ENCODE assay signal across 1 cellular context in the genomic region with DNA sequence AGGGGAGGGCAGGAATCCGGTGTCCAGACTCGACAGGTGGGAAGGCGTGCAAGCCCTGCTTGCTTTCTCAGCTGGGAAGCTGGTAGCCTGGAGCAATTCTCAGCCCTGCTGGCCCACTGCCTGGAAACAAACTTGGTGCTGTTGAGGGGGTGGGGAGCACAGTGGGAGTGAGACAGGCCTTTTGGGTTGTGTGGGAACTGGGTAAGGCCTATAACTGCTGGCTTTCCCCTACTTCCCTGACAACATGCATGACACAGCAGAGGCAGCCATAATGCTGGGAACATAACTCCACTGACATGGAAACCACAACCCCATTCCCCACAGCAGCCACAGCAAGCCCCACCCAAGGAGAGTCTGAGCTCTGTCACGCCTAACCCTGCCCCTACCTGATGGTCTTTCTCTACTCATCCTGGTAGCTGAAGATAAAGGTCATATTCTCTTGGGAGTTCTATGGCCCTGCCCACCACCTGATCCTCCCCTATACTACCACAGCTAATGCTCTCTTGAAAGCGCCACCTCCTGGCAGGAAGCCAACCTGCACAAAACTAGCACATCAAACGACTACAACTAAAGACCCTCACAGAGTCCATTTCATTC.
TF ChIP-seq lines count a peak whose summit lies in the region.

No MANE protein-coding gene starts in this region.

TF ChIP-seq in HCT116, 20 proteins besides CTCF, POLR2A, EP300 and RAD21 (continued from another document):
- TF ChIP-seq, protein P1, sequence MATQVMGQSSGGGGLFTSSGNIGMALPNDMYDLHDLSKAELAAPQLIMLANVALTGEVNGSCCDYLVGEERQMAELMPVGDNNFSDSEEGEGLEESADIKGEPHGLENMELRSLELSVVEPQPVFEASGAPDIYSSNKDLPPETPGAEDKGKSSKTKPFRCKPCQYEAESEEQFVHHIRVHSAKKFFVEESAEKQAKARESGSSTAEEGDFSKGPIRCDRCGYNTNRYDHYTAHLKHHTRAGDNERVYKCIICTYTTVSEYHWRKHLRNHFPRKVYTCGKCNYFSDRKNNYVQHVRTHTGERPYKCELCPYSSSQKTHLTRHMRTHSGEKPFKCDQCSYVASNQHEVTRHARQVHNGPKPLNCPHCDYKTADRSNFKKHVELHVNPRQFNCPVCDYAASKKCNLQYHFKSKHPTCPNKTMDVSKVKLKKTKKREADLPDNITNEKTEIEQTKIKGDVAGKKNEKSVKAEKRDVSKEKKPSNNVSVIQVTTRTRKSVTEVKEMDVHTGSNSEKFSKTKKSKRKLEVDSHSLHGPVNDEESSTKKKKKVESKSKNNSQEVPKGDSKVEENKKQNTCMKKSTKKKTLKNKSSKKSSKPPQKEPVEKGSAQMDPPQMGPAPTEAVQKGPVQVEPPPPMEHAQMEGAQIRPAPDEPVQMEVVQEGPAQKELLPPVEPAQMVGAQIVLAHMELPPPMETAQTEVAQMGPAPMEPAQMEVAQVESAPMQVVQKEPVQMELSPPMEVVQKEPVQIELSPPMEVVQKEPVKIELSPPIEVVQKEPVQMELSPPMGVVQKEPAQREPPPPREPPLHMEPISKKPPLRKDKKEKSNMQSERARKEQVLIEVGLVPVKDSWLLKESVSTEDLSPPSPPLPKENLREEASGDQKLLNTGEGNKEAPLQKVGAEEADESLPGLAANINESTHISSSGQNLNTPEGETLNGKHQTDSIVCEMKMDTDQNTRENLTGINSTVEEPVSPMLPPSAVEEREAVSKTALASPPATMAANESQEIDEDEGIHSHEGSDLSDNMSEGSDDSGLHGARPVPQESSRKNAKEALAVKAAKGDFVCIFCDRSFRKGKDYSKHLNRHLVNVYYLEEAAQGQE (IDR thresholded peaks at IDR 0.05; ENCODE audit: low read depth) = no peak
- TF ChIP-seq CBX3 (IDR thresholded peaks at IDR 0.05; ENCODE audit: low read depth) = no peak
- TF ChIP-seq FOSL1 (IDR thresholded peaks at IDR 0.05; ENCODE audit: low read depth) = no peak
- no peak for TF ChIP-seq POLR2AphosphoS5 (IDR thresholded peaks at IDR 0.05; ENCODE audit: low read depth, low read length)
- TF ChIP-seq SIN3A (IDR thresholded peaks at IDR 0.05; ENCODE audit: low read depth) = no peak
- TF ChIP-seq JUND (IDR thresholded peaks at IDR 0.05) = no peak
- TF ChIP-seq, protein P2, sequence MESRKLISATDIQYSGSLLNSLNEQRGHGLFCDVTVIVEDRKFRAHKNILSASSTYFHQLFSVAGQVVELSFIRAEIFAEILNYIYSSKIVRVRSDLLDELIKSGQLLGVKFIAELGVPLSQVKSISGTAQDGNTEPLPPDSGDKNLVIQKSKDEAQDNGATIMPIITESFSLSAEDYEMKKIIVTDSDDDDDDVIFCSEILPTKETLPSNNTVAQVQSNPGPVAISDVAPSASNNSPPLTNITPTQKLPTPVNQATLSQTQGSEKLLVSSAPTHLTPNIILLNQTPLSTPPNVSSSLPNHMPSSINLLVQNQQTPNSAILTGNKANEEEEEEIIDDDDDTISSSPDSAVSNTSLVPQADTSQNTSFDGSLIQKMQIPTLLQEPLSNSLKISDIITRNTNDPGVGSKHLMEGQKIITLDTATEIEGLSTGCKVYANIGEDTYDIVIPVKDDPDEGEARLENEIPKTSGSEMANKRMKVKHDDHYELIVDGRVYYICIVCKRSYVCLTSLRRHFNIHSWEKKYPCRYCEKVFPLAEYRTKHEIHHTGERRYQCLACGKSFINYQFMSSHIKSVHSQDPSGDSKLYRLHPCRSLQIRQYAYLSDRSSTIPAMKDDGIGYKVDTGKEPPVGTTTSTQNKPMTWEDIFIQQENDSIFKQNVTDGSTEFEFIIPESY (IDR thresholded peaks at IDR 0.05; ENCODE audit: extremely low read depth, insufficient replicate concordance, low read length) = no peak
- TF ChIP-seq ELF1 (IDR thresholded peaks at IDR 0.05; ENCODE audit: borderline replicate concordance, low read depth) = no peak
- no peak for TF ChIP-seq EZH2phosphoT487 (IDR thresholded peaks at IDR 0.05; ENCODE audit: borderline replicate concordance)
- TF ChIP-seq, protein P3, sequence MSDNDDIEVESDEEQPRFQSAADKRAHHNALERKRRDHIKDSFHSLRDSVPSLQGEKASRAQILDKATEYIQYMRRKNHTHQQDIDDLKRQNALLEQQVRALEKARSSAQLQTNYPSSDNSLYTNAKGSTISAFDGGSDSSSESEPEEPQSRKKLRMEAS (IDR thresholded peaks at IDR 0.05) = no peak
- TF ChIP-seq TCF7L2 (IDR thresholded peaks at IDR 0.05; ENCODE audit: borderline replicate concordance, extremely low read depth, insufficient read depth, insufficient read length) = no peak
- no peak for TF ChIP-seq ZNF274 (IDR thresholded peaks at IDR 0.05; ENCODE audit: low read depth, low read length)
- TF ChIP-seq ZFX (IDR thresholded peaks at IDR 0.05) = no peak
- no peak for TF ChIP-seq EGR1 (IDR thresholded peaks at IDR 0.05; ENCODE audit: low read depth)
